11 cellular contexts compared by ENCODE assay signal in the genomic region with DNA sequence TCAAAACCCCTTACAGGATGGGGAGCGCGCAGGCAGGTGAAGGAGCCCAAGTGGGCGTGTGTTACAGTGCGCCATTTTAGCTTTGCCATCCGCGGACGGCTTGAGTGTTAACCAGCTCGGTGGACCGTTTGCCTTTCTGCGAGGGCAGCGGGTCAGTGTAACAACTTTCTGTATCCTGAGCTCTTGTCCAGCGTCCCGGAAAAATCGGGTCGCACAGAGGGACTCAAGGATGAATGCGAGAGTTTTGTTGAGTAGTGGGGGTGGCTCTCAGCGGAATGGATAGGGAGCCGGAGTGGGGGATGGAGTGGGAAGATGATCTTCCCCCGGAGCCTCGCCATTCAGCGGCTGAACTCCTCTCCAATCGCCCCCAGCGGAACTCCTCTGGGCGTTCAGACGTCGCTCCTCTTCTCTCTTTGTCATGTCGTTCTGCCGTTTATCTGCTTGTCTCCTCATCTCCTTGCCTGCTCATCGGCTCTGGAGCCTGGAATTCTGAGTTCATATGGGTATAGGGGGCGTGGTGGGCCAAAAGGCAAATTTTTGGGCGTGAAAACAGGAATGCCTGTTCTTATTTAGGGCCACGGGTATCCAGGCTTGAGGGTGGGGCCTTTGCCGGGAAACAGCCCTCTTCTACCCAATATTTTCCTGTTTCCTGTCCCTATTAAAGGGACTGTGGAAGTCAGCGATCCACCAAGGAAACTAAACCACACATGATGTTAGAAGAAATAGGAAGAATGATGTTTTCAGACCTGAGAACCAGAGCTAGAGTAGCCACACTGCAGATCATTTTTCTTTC.
DNase-seq lines count a peak whose midpoint lies in the region; ATAC-seq and TF ChIP-seq lines count a peak whose summit lies in the region.
"Had no signal": no experiment of that assay in that cellular context is flagged by ENCODE, and none has a peak within 500 bp of the region (broad histone marks: within the 10 kb centered on the region; RNA-seq: fewer than 3 reads in every experiment).

No MANE protein-coding gene starts in this region.

- no peak overlapping the region for H3K27ac ChIP-seq in PC-9
- H3K27ac ChIP-seq in mucosa of rectum (ENCODE audit: low read depth in 2 of 2, low read length in 2 of 2) = no peak overlapping the region
- peak overlapping the region; percentile 20 to 26 for H3K27ac ChIP-seq in tibial artery

- H4K20me1 ChIP-seq in PC-9 (ENCODE audit: insufficient read depth) = no peaks in the 10 kb centered on the region

- H3K9me3 ChIP-seq in PC-9 (ENCODE audit: insufficient read depth, low read depth) = no peaks in the 10 kb centered on the region
- H3K9me3 ChIP-seq in mucosa of rectum (ENCODE audit: control insufficient read depth in 2 of 2, low read length in 2 of 2) = no peaks in the 10 kb centered on the region
- H3K9me3 ChIP-seq in tibial artery = peaks cover 0 to 9% (median 0%) of the 10 kb centered on the region in 3 donors

- H3F3A ChIP-seq in PC-9 (ENCODE audit: insufficient read depth, low read depth) = no peaks in the 10 kb centered on the region

- POLR2A ChIA-PET in PC-9 (lab: Charles Lee; ENCODE audit: unreplicated experiment) = no interaction called here

- no peak for DNase-seq in PC-9
- DNase-seq in fibroblast of villous mesenchyme (ENCODE audit: low read depth) = no peak
- DNase-seq in tibial artery = peak in 1 of 2 donors; percentile 19
- no peak for DNase-seq in activated CD4-positive, alpha-beta T cell treated with anti-CD3 and anti-CD28 coated beads for 1 hour
- no peak for DNase-seq in D341Med (ENCODE audit: low spot score)
- DNase-seq: activated T-cell treated with anti-CD3 and anti-CD28 coated beads, Interleukin-2, amount 50 U/mL, for 24 hours; Karpas-422 had no signal

- H3K36me3 ChIP-seq in PC-9 (ENCODE audit: low read depth) (no peaks in the 10 kb centered on the region), mucosa of rectum (ENCODE audit: control insufficient read depth in 2 of 2, insufficient read depth in 2 of 2, low read length in 2 of 2) (no peaks in the 10 kb centered on the region), tibial artery (no peaks in the 10 kb centered on the region)

- H3K9ac ChIP-seq in mucosa of rectum (ENCODE audit: low read depth in 1 of 2, low read length in 2 of 2) = no peak overlapping the region

- CTCF ChIA-PET in PC-9 (lab: Charles Lee) = no interaction called here

- H3K9me2 ChIP-seq in PC-9 (ENCODE audit: insufficient read depth) = no peaks in the 10 kb centered on the region; the same call in 1 of the 2 replicates

- H2AFZ ChIP-seq in PC-9 = 0 out of 2 replicates have a peak overlapping the region, but pooled peaks have one; percentile 29

- TF ChIP-seq CTCF in PC-9 (conservative IDR thresholded peaks at IDR 0.05) (no peak), fibroblast of villous mesenchyme (IDR thresholded peaks at IDR 0.05; ENCODE audit: insufficient read depth, low read depth, low read length) (no peak), tibial artery (IDR thresholded peaks at IDR 0.05) (no peak)

- no TSS peak for BruUV-seq in PC-9 (replicated peaks; lab: Mats Ljungman, UMichigan)

- H3K27me3 ChIP-seq in PC-9 (ENCODE audit: insufficient read depth, low read depth) (no peaks in the 10 kb centered on the region), mucosa of rectum (ENCODE audit: control insufficient read depth in 2 of 2, insufficient read depth in 2 of 2, low read length in 2 of 2) (no peaks in the 10 kb centered on the region), tibial artery (no peaks in the 10 kb centered on the region)

- H3K4me3 ChIP-seq in PC-9 (no peak overlapping the region), fibroblast of villous mesenchyme (ENCODE audit: low read depth, low read length) (peak overlapping the region; percentile 43), mucosa of rectum (ENCODE audit: low read length in 2 of 2) (peak overlapping the region; percentile 14 to 16), tibial artery (peak overlapping the region; percentile 38 to 49)

- H3K4me1 ChIP-seq in PC-9 (replicated peaks; ENCODE audit: insufficient read depth) = no peaks in the 10 kb centered on the region
- no peaks in the 10 kb centered on the region for H3K4me1 ChIP-seq in mucosa of rectum (ENCODE audit: control insufficient read depth in 2 of 2, insufficient read depth in 2 of 2, low read length in 2 of 2)
- H3K4me1 ChIP-seq in tibial artery = peaks cover 0 to 3% (median 0%) of the 10 kb centered on the region in 4 donors

- no peak for ATAC-seq in GM19351 (IDR thresholded peaks at IDR 0.05; ENCODE audit: unreplicated experiment)
- no peak for ATAC-seq in GM21737 (IDR thresholded peaks at IDR 0.05; ENCODE audit: unreplicated experiment)
- ATAC-seq: natural killer cell treated with Interleukin-12 subunit alpha and Interleukin-12 subunit beta and Interleukin-15 and Interleukin-18, amount 100 ng/mL, for 72 hours had no signal

- intact Hi-C loops in PC-9 (cut with micrococcal nuclease; ENCODE audit: unreplicated experiment) = no loop called here
- intact Hi-C loops in tibial artery (cut with DNase I; ENCODE audit: low total_unique reads) = no loop called here

- H3K4me2 ChIP-seq in PC-9 = no peak overlapping the region

- H3K79me2 ChIP-seq in PC-9 (ENCODE audit: low read depth) = no peaks in the 10 kb centered on the region

Comparison
In these comparisons a context has a peak if more than half of its experiments do, and no peak if none do; other contexts are left out.
1. H3K27ac ChIP-seq: peak in tibial artery (2 of 2); none in PC-9 (single experiment) and mucosa of rectum (0 of 2).